In genomic region chr12:105329926-105330282, GRCh38 we compare ENCODE assay signal across 8 cellular contexts. TPM values are rescaled to one million over a fixed set of nuclear protein-coding genes. Genes with fewer than 3 reads are reported as not detected.
DNase-seq lines count a peak whose midpoint lies in the region; ATAC-seq and TF ChIP-seq lines count a peak whose summit lies in the region.

No MANE protein-coding gene starts in this region.

- in situ Hi-C loops in G401 (cut with HindIII; ENCODE audit: low sequenced_read_pairs), result no loop called here

- peak; percentile 2 for ATAC-seq in GM18907 (IDR thresholded peaks at IDR 0.05; ENCODE audit: unreplicated experiment)
- peak; percentile 4 for ATAC-seq in HG03045 (IDR thresholded peaks at IDR 0.05; ENCODE audit: unreplicated experiment)
- ATAC-seq in lower lobe of right lung, result no peak
- ATAC-seq in GM18502 (IDR thresholded peaks at IDR 0.05; ENCODE audit: poor library complexity, unreplicated experiment), result no peak

- H3K27ac ChIP-seq in lower lobe of right lung, result no peak overlapping the region

- H3K36me3 Mint-ChIP-seq in activated T-helper 2 cell treated with anti-CD3 and anti-CD28 coated beads, Interferon-gamma antibody, Interleukin-2, Interleukin-4, amounts not matched to agents 10 μg/mL and 5 μg/mL and 100 μg/mL, durations not matched to agents 14 hours and 24 hours and 36 hours (ENCODE audit: low read depth), result peaks cover 35% of the 10 kb centered on the region

- H3K27me3 ChIP-seq in lower lobe of right lung (ENCODE audit: low read depth), result peaks cover 11% of the 10 kb centered on the region

- peak overlapping the region; percentile 74 for H3K4me3 ChIP-seq in lower lobe of right lung

- H3K4me1 ChIP-seq in lower lobe of right lung, result peaks cover 10% of the 10 kb centered on the region

- DNase-seq in activated T-helper 2 cell treated with anti-CD3 and anti-CD28 coated beads, Interferon-gamma antibody, Interleukin-2, Interleukin-4, amounts not matched to agents 10 μg/mL and 5 μg/mL and 100 μg/mL, durations not matched to agents 14 hours and 24 hours and 36 hours (ENCODE audit: low spot score), result no peak
- DNase-seq in lower lobe of right lung (no peak), G401 (ENCODE audit: low spot score) (no peak), C1 segment of cervical spinal cord (lab: John Stamatoyannopoulos, UW) (no peak), germinal center (ENCODE audit: low spot score) (no peak)

- intact Hi-C loops in activated T-helper 2 cell treated with anti-CD3 and anti-CD28 coated beads, Interferon-gamma antibody, Interleukin-2, Interleukin-4, amounts not matched to agents 10 μg/mL and 5 μg/mL and 100 μg/mL, durations not matched to agents 14 hours and 24 hours and 36 hours (cut with micrococcal nuclease), result loop anchor here (1.0 to 10.0 kb wide), 6 partner anchors 11 to 1399 kb away; partner anchors contain the start of genes HSP90B1 and WASHC4
- intact Hi-C loops in lower lobe of right lung (cut with DNase I), result no loop called here

- no peaks in the 10 kb centered on the region for H3K9me3 Mint-ChIP-seq in activated T-helper 2 cell treated with anti-CD3 and anti-CD28 coated beads, Interferon-gamma antibody, Interleukin-2, Interleukin-4, amounts not matched to agents 10 μg/mL and 5 μg/mL and 100 μg/mL, durations not matched to agents 14 hours and 24 hours and 36 hours

- H3K4me3 Mint-ChIP-seq in activated T-helper 2 cell treated with anti-CD3 and anti-CD28 coated beads, Interferon-gamma antibody, Interleukin-2, Interleukin-4, amounts not matched to agents 10 μg/mL and 5 μg/mL and 100 μg/mL, durations not matched to agents 14 hours and 24 hours and 36 hours (ENCODE audit: low read depth), result peak overlapping the region; percentile 85

- peaks cover 66% of the 10 kb centered on the region for H3K4me1 Mint-ChIP-seq in activated T-helper 2 cell treated with anti-CD3 and anti-CD28 coated beads, Interferon-gamma antibody, Interleukin-2, Interleukin-4, amounts not matched to agents 10 μg/mL and 5 μg/mL and 100 μg/mL, durations not matched to agents 14 hours and 24 hours and 36 hours (ENCODE audit: low read depth)

- H3K27me3 Mint-ChIP-seq in activated T-helper 2 cell treated with anti-CD3 and anti-CD28 coated beads, Interferon-gamma antibody, Interleukin-2, Interleukin-4, amounts not matched to agents 10 μg/mL and 5 μg/mL and 100 μg/mL, durations not matched to agents 14 hours and 24 hours and 36 hours (ENCODE audit: low read depth), result no peaks in the 10 kb centered on the region

- H3K36me3 ChIP-seq in lower lobe of right lung, result no peaks in the 10 kb centered on the region

- no peaks in the 10 kb centered on the region for H3K9me3 ChIP-seq in lower lobe of right lung

- peak overlapping the region; percentile 97 for H3K27ac Mint-ChIP-seq in activated T-helper 2 cell treated with anti-CD3 and anti-CD28 coated beads, Interferon-gamma antibody, Interleukin-2, Interleukin-4, amounts not matched to agents 10 μg/mL and 5 μg/mL and 100 μg/mL, durations not matched to agents 14 hours and 24 hours and 36 hours

- TF ChIP-seq CTCF in lower lobe of right lung (IDR thresholded peaks at IDR 0.05), result no peak

RNA-seq across cellular contexts. Expression of gene C12orf75, which starts 0.6 kb away (rescaled TPM):
- total RNA-seq in activated T-helper 2 cell treated with anti-CD3 and anti-CD28 coated beads, Interferon-gamma antibody, Interleukin-2, Interleukin-4, amounts not matched to agents 10 μg/mL and 5 μg/mL and 100 μg/mL, durations not matched to agents 14 hours and 24 hours and 36 hours, result 246 and 252 TPM in 2 replicates
- total RNA-seq in lower lobe of right lung, result 14.2 TPM
- 52.6 and 61.8 TPM in 2 replicates for total RNA-seq in G401 (2014; rRNA removed; shearing (Covaris generic))

Comparison
In these comparisons a context has a peak if more than half of its experiments do, and no peak if none do; other contexts are left out.
1. ATAC-seq: peak in GM18907 (single experiment) and HG03045 (single experiment); none in lower lobe of right lung (0 of 2) and GM18502 (single experiment).